1 cellular context compared by ENCODE assay signal in the genomic region with DNA sequence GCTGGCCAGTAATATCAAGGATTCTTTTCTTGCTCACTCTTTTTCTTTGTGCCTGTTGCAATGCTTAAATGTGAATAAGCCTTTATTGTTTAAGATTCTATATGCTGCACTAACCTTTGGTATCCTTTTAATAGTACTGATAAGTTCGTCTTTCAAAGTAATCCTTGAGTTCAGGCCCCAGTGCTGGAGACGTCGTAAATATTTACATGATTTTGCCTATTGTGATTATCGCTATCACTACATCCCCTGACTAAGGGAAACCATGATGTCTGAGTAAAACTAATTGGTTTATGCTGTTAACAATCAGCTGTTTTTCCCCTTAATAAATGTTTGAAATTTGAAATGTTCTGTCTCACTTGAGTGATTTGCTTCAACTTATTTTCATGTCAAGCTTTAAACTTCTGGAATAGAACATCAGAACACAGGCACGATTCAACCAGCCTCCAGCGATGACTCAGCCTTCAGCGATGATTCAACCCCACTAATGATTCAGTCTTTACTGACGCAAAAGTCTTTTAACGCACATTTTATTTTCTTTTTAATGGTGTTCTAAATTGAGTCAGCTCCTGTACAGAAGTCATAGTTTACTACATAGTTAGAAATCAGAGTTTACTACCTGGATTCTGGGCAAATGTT.
TF ChIP-seq lines count a peak whose summit lies in the region.

No MANE protein-coding gene starts in this region.

TF ChIP-seq in HCT116, 20 proteins besides CTCF, POLR2A, EP300 and RAD21 (continued from another document):
- TF ChIP-seq CBX3 (IDR thresholded peaks at IDR 0.05; ENCODE audit: low read depth) (peak; percentile 67; the same call in 1 of the 2 replicates), EZH2 (IDR thresholded peaks at IDR 0.05) (no peak), EGR1 (IDR thresholded peaks at IDR 0.05; ENCODE audit: low read depth) (no peak), SIN3A (IDR thresholded peaks at IDR 0.05; ENCODE audit: low read depth) (peak; percentile 74), JUND (IDR thresholded peaks at IDR 0.05) (peak; percentile 98), YY1 (IDR thresholded peaks at IDR 0.05; ENCODE audit: extremely low read depth, insufficient replicate concordance, low read depth, low read length) (no peak), FOSL1 (IDR thresholded peaks at IDR 0.05; ENCODE audit: low read depth) (peak; percentile 98), ELF1 (IDR thresholded peaks at IDR 0.05; ENCODE audit: borderline replicate concordance, low read depth) (no peak), SP1 (IDR thresholded peaks at IDR 0.05; ENCODE audit: low read depth) (peak; percentile 75), ZNF274 (IDR thresholded peaks at IDR 0.05; ENCODE audit: low read depth, low read length) (no peak), ATF3 (IDR thresholded peaks at IDR 0.05) (no peak), TCF7L2 (IDR thresholded peaks at IDR 0.05; ENCODE audit: borderline replicate concordance, extremely low read depth, insufficient read depth, insufficient read length) (peak; percentile 41), POLR2AphosphoS5 (IDR thresholded peaks at IDR 0.05; ENCODE audit: low read depth, low read length) (peak; percentile 35; the same call in 1 of the 2 replicates), SRF (IDR thresholded peaks at IDR 0.05; ENCODE audit: low read depth) (peak; percentile 63), MAX (IDR thresholded peaks at IDR 0.05) (no peak; the same call in none of the 2 replicates)
